ENCODE assay signal across 8 cellular contexts in genomic region chr14:60092516-60092915, GRCh38. TPM values are rescaled to one million over a fixed set of nuclear protein-coding genes. Genes with fewer than 3 reads are reported as not detected.
A peak's percentile ranks its signal among the peaks of the same experiment; 100 is the strongest.
DNase-seq lines count a peak whose midpoint lies in the region; ATAC-seq, FAIRE-seq and TF ChIP-seq lines count a peak whose summit lies in the region.

No MANE protein-coding gene starts in this region.

- peak overlapping the region; percentile 90 for H3K9ac ChIP-seq in HCT116 (ENCODE audit: low read length)

- TF ChIP-seq CTCF in C4-2B (conservative IDR thresholded peaks at IDR 0.05) (no peak), HCT116 (IDR thresholded peaks at IDR 0.05 in 2 of 3, conservative IDR thresholded peaks at IDR 0.05 in 1 of 3; ENCODE audit: borderline replicate concordance in 1 of 3, insufficient read depth in 1 of 3, low read depth in 2 of 3, low read length in 2 of 3) (no peak)

- H3K36me3 ChIP-seq in HCT116 (ENCODE audit: control insufficient read depth in 1 of 2, insufficient read depth in 2 of 2, low read length in 2 of 2), result peaks cover 0 to 5% of the 10 kb centered on the region in 2 experiments; a peak in 1 of 4 replicates
- peaks cover 9% of the 10 kb centered on the region for H3K36me3 ChIP-seq in SJCRH30

- DNase-seq in HCT116 (ENCODE audit: low read depth, low spot score) (no peak), SJCRH30 (peak; percentile 23 to 52), cerebellar cortex (ENCODE audit: low spot score) (peak; percentile 53), H54 (ENCODE audit: insufficient read length, low spot score) (no peak)

- H3K36me3 Mint-ChIP-seq in stimulated activated naive CD8-positive, alpha-beta T cell treated with anti-CD3 and anti-CD28 coated beads, Interleukin-15, Interleukin-2, amounts not matched to agents 100 ng/mL and 50 ng/mL, for 24 hours (ENCODE audit: low read depth), result peaks cover 19% of the 10 kb centered on the region

- H3K4me3 ChIP-seq in HCT116 (replicated peaks in 1 of 2; ENCODE audit: low read depth in 1 of 2, low read length in 2 of 2), result peak overlapping the region; percentile 67 to 75
- peak overlapping the region; percentile 87 for H3K4me3 ChIP-seq in SJCRH30

- intact Hi-C loops in HCT116 (cut with micrococcal nuclease), result loop anchor here (1.0 kb wide), 1 partner anchor 156 kb away; no protein-coding TSS in a partner anchor

- POLR2A ChIA-PET in HCT116 (lab: Charles Lee), result no interaction called here

- peaks cover 35% of the 10 kb centered on the region for H3K4me1 Mint-ChIP-seq in stimulated activated naive CD8-positive, alpha-beta T cell treated with anti-CD3 and anti-CD28 coated beads, Interleukin-15, Interleukin-2, amounts not matched to agents 100 ng/mL and 50 ng/mL, for 24 hours (ENCODE audit: low read depth)

- RAD21 ChIA-PET in HCT116 (lab: Charles Lee; ENCODE audit: low non-redundant PET in 1 of 2, low total read pairs in 2 of 2, uncharacterized antibody in 2 of 2, unreplicated experiment in 2 of 2), result no interaction called here

- H3K9me3 ChIP-seq in HCT116 (ENCODE audit: control insufficient read depth in 1 of 2, insufficient read depth in 1 of 2, low read depth in 1 of 2, low read length in 2 of 2) (no peaks in the 10 kb centered on the region), SJCRH30 (replicated peaks) (no peaks in the 10 kb centered on the region)

- H3K9me2 ChIP-seq in HCT116 (ENCODE audit: insufficient read depth), result no peaks in the 10 kb centered on the region

- peak overlapping the region; percentile 95 for H3K27ac Mint-ChIP-seq in stimulated activated naive CD8-positive, alpha-beta T cell treated with anti-CD3 and anti-CD28 coated beads, Interleukin-15, Interleukin-2, amounts not matched to agents 100 ng/mL and 50 ng/mL, for 24 hours

- ATAC-seq in HCT116, result no peak
- no peak for ATAC-seq in GM19397 (IDR thresholded peaks at IDR 0.05; ENCODE audit: unreplicated experiment)

- no peak for TF ChIP-seq RAD21 in HCT116 (IDR thresholded peaks at IDR 0.05; ENCODE audit: low read depth)

- TF ChIP-seq POLR2A in HCT116 (IDR thresholded peaks at IDR 0.05; ENCODE audit: borderline replicate concordance, extremely low read depth, insufficient read depth, insufficient read length), result no peak
- TF ChIP-seq POLR2A in H54 (IDR thresholded peaks at IDR 0.05; ENCODE audit: low read depth, low read length), result no peak

- H3K27me3 ChIP-seq in HCT116 (ENCODE audit: insufficient read depth, low read length) (no peaks in the 10 kb centered on the region), SJCRH30 (no peaks in the 10 kb centered on the region), layer of hippocampus (ENCODE audit: control insufficient read depth, insufficient read depth, low read length) (no peaks in the 10 kb centered on the region)

- FAIRE-seq in H54 (lab: Jason Lieb, UNC), result no peak

- CTCF ChIA-PET in HCT116 (lab: Charles Lee), result no interaction called here

- BruUV-seq in HCT116 (replicated peaks; lab: Mats Ljungman, UMichigan), result TSS peak; percentile 48

- H4K20me1 ChIP-seq in HCT116 (ENCODE audit: insufficient read depth), result no peaks in the 10 kb centered on the region

- H3K9me3 Mint-ChIP-seq in stimulated activated naive CD8-positive, alpha-beta T cell treated with anti-CD3 and anti-CD28 coated beads, Interleukin-15, Interleukin-2, amounts not matched to agents 100 ng/mL and 50 ng/mL, for 24 hours, result no peaks in the 10 kb centered on the region

- H3K27me3 Mint-ChIP-seq in stimulated activated naive CD8-positive, alpha-beta T cell treated with anti-CD3 and anti-CD28 coated beads, Interleukin-15, Interleukin-2, amounts not matched to agents 100 ng/mL and 50 ng/mL, for 24 hours, result no peaks in the 10 kb centered on the region

- no peak overlapping the region for H2AFZ ChIP-seq in HCT116 (ENCODE audit: low read depth, low read length, poor library complexity, severe bottlenecking)

- peak overlapping the region; percentile 89 for H3K4me2 ChIP-seq in HCT116 (ENCODE audit: low read length)

- peaks cover 12 to 24% of the 10 kb centered on the region in 2 experiments for H3K4me1 ChIP-seq in HCT116 (ENCODE audit: control insufficient read depth in 1 of 2, insufficient read depth in 2 of 2, low read length in 2 of 2)
- H3K4me1 ChIP-seq in SJCRH30, result peaks cover 15% of the 10 kb centered on the region; the same call in 1 of the 2 replicates

- H3K4me3 Mint-ChIP-seq in stimulated activated naive CD8-positive, alpha-beta T cell treated with anti-CD3 and anti-CD28 coated beads, Interleukin-15, Interleukin-2, amounts not matched to agents 100 ng/mL and 50 ng/mL, for 24 hours, result peak overlapping the region; percentile 96

- H3K27ac ChIP-seq in C4-2B, result peak overlapping the region; percentile 92
- H3K27ac ChIP-seq in HCT116 (ENCODE audit: low read depth, low read length), result peak overlapping the region; percentile 96
- H3K27ac ChIP-seq in SJCRH30, result peak overlapping the region; percentile 97
- H3K27ac ChIP-seq in layer of hippocampus (ENCODE audit: low read depth, low read length), result peak overlapping the region; percentile 99

- H3K79me2 ChIP-seq in HCT116 (ENCODE audit: insufficient read depth, low read length), result peaks cover 54% of the 10 kb centered on the region

TF ChIP-seq in HCT116, 20 proteins besides CTCF, POLR2A, EP300 and RAD21:
- no peak for TF ChIP-seq YY1 (IDR thresholded peaks at IDR 0.05; ENCODE audit: extremely low read depth, insufficient replicate concordance, low read depth, low read length)
- no peak for TF ChIP-seq SP1 (IDR thresholded peaks at IDR 0.05; ENCODE audit: low read depth)
- TF ChIP-seq SIN3A (IDR thresholded peaks at IDR 0.05; ENCODE audit: low read depth), result no peak
- no peak for TF ChIP-seq CEBPB (IDR thresholded peaks at IDR 0.05; ENCODE audit: low read depth)
- no peak for TF ChIP-seq EGR1 (IDR thresholded peaks at IDR 0.05; ENCODE audit: low read depth)
- TF ChIP-seq ELF1 (IDR thresholded peaks at IDR 0.05; ENCODE audit: borderline replicate concordance, low read depth), result no peak
- no peak for TF ChIP-seq EZH2phosphoT487 (IDR thresholded peaks at IDR 0.05; ENCODE audit: borderline replicate concordance)
- TF ChIP-seq CBX3 (IDR thresholded peaks at IDR 0.05; ENCODE audit: low read depth), result no peak
- TF ChIP-seq REST (IDR thresholded peaks at IDR 0.05; ENCODE audit: low read depth), result no peak
- no peak for TF ChIP-seq ZFX (IDR thresholded peaks at IDR 0.05)
- no peak for TF ChIP-seq ZNF274 (IDR thresholded peaks at IDR 0.05; ENCODE audit: low read depth, low read length)

RNA-seq across cellular contexts. Expression of gene PCNX4, which starts 0.8 kb away (rescaled TPM):
- total RNA-seq in HCT116 (2021; ENCODE audit: unreplicated experiment), result 48.4 TPM
- polyA plus RNA-seq in HCT116 (2012), result 11.6 and 16.4 TPM in 2 replicates
- total RNA-seq in SJCRH30 (2014; rRNA removed; shearing (Covaris generic)), result 64.9 and 66.2 TPM in 2 replicates

Comparison
In these comparisons a context has a peak if more than half of its experiments do, and no peak if none do; other contexts are left out.
1. DNase-seq: peak in SJCRH30 (2 of 2) and cerebellar cortex (single experiment); none in HCT116 (single experiment) and H54 (single experiment).
2. Peak in every context shown above with its lines, with median percentiles within 50 percentile points of each other: H3K27ac ChIP-seq.